In genomic region chr6:113414511-113414910, GRCh38 we compare ENCODE assay signal across 8 cellular contexts.
DNase-seq lines count a peak whose midpoint lies in the region; ATAC-seq and TF ChIP-seq lines count a peak whose summit lies in the region.

No MANE protein-coding gene starts in this region.

- H3K27me3 Mint-ChIP-seq in activated T-cell treated with anti-CD3 and anti-CD28 coated beads, Interleukin-2, amount 50 U/mL, for 72 hours (ENCODE audit: low read depth): no peaks in the 10 kb centered on the region

- H3K4me3 ChIP-seq in epithelial cell of esophagus (ENCODE audit: low read length): no peak overlapping the region

- H3K9me3 Mint-ChIP-seq in activated T-cell treated with anti-CD3 and anti-CD28 coated beads, Interleukin-2, amount 50 U/mL, for 72 hours: no peaks in the 10 kb centered on the region

- DNase-seq in DMS53 treated with DMSO at 0.1 percent for 48 hours (lab: John Stamatoyannopoulos, UW; ENCODE audit: unreplicated experiment) (peak; percentile 37), NCI-H748 treated with DMSO at 0.1 percent for 48 hours (lab: John Stamatoyannopoulos, UW) (peak; percentile 20), epithelial cell of esophagus (ENCODE audit: low read depth) (peak; percentile 83), omental fat pad (ENCODE audit: low spot score) (no peak), SKM-1 treated with dmso at 0.1 percent for 144 hours (lab: John Stamatoyannopoulos, UW; ENCODE audit: unreplicated experiment) (no peak)
- no peak for DNase-seq in stimulated activated naive CD8-positive, alpha-beta T cell treated with anti-CD3 and anti-CD28 coated beads, Interleukin-15, Interleukin-2, amounts not matched to agents 100 U/mL and 50 U/mL, for 24 hours
- DNase-seq in activated T-cell treated with anti-CD3 and anti-CD28 coated beads, Interleukin-2, amount 50 U/mL, for 72 hours: no peak

- ATAC-seq in omental fat pad (ENCODE audit: low FRiP score) (peak; percentile 88), HG03354 (IDR thresholded peaks at IDR 0.05; ENCODE audit: poor library complexity, severe bottlenecking, unreplicated experiment) (no peak)
- no peak for ATAC-seq in stimulated activated naive CD8-positive, alpha-beta T cell treated with anti-CD3 and anti-CD28 coated beads, Interleukin-15, Interleukin-2, amounts not matched to agents 100 U/mL and 50 U/mL, for 24 hours
- no peak for ATAC-seq in activated T-cell treated with anti-CD3 and anti-CD28 coated beads, Interleukin-2, amount 50 U/mL, for 72 hours (replicated peaks in 1 of 2)

- H3K4me3 Mint-ChIP-seq in activated T-cell treated with anti-CD3 and anti-CD28 coated beads, Interleukin-2, amount 50 U/mL, for 72 hours: no peak overlapping the region

- no peak overlapping the region for H3K27ac Mint-ChIP-seq in activated T-cell treated with anti-CD3 and anti-CD28 coated beads, Interleukin-2, amount 50 U/mL, for 72 hours

- peak; percentile 84 for TF ChIP-seq CTCF in epithelial cell of esophagus (IDR thresholded peaks at IDR 0.05; ENCODE audit: insufficient read depth, low read depth, low read length, missing control alignments)
- TF ChIP-seq CTCF in omental fat pad (IDR thresholded peaks at IDR 0.05): no peak

- H3K36me3 Mint-ChIP-seq in activated T-cell treated with anti-CD3 and anti-CD28 coated beads, Interleukin-2, amount 50 U/mL, for 72 hours (ENCODE audit: insufficient read depth in 2 of 2): no peaks in the 10 kb centered on the region

- no peaks in the 10 kb centered on the region for H3K4me1 Mint-ChIP-seq in activated T-cell treated with anti-CD3 and anti-CD28 coated beads, Interleukin-2, amount 50 U/mL, for 72 hours (ENCODE audit: low read depth)

Comparison
In these comparisons a context has a peak if more than half of its experiments do, and no peak if none do; other contexts are left out.
1. DNase-seq: peak in DMS53 treated with DMSO at 0.1 percent for 48 hours (single experiment), NCI-H748 treated with DMSO at 0.1 percent for 48 hours (single experiment) and epithelial cell of esophagus (single experiment); none in omental fat pad (single experiment), stimulated activated naive CD8-positive, alpha-beta T cell treated with anti-CD3 and anti-CD28 coated beads, Interleukin-15, Interleukin-2, amounts not matched to agents 100 U/mL and 50 U/mL, for 24 hours (single experiment), SKM-1 treated with dmso at 0.1 percent for 144 hours (single experiment) and activated T-cell treated with anti-CD3 and anti-CD28 coated beads, Interleukin-2, amount 50 U/mL, for 72 hours (0 of 2).